ENCODE assay signal across 7 cellular contexts in the genomic region with DNA sequence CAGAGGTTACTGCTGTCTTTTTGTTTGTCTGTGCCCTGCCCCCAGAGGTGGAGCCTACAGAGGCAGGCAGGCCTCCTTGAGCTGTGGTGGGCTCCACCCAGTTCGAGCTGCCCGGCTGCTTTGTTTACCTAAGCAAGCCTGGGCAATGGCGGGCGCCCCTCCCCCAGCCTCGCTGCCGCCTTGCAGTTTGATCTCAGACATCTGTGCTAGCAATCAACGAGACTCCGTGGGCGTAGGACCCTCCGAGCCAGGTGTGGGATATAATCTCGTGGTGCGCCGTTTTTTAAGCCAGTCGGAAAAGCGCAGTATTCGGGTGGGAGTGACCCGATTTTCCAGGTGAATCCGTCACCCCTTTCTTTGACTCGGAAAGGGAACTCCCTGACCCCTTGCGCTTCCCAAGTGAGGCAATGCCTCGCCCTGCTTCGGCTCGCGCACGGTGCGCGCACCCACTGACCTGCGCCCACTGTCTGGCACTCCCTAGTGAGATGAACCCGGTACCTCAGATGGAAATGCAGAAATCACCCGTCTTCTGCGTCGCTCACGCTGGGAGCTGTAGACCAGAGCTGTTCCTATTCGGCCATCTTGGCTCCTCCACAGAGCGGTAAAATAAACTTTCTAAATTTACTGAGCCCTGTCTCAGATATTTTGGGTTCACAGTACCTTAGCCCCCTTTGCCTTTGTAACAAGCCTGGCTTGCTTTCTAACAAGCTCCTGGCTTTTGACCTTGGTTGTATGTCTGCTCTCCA.
DNase-seq lines count a peak whose midpoint lies in the region; ATAC-seq and TF ChIP-seq lines count a peak whose summit lies in the region.
"Not testable (repeated sequence)": the region's sequence is repeated elsewhere in the genome, so short reads cannot be mapped to it uniquely, and the experiment has no call there.

No MANE protein-coding gene starts in this region.

- H3K56ac ChIP-seq in H9 (ENCODE audit: insufficient read length, low read depth, low read length) = not testable (repeated sequence)

- peak overlapping the region; percentile 100 for H3K4me2 ChIP-seq in H9 (ENCODE audit: insufficient read depth, insufficient read length, low read length)

- not testable (repeated sequence) for H2BK120ac ChIP-seq in H9 (ENCODE audit: low read depth, low read length, poor library complexity, severe bottlenecking)

- peak overlapping the region; percentile 90 for H4K5ac ChIP-seq in H9 (ENCODE audit: insufficient read length, low read depth, low read length)

- intact Hi-C loops in activated B cell treated with CpG ODN at 0.5 μM for 24 hours (cut with micrococcal nuclease); colonic mucosa (cut with DNase I): not testable (repeated sequence)

- H3T11ph ChIP-seq in H9 (ENCODE audit: low read length) = peak overlapping the region; percentile 98

- peak overlapping the region; percentile 94 to 99 (median 98) for H3K27ac Mint-ChIP-seq in H9
- not testable (repeated sequence) for H3K27ac Mint-ChIP-seq in activated B cell treated with CpG ODN at 0.5 μM for 24 hours

- peak overlapping the region; percentile 98 for H2AK5ac ChIP-seq in H9 (ENCODE audit: insufficient read length, low read length)

- peak overlapping the region; percentile 77 for H2BK12ac ChIP-seq in H9 (ENCODE audit: insufficient read length, low read depth, low read length)

- H3K36me3 ChIP-seq in colonic mucosa; iPS DF 6.9 (ENCODE audit: control insufficient read depth, insufficient read depth, low read length); mesodermal cell (ENCODE audit: control insufficient read depth, insufficient read depth, low read length); neuron (ENCODE audit: insufficient read depth, low read length): not testable (repeated sequence)

- H3K9me3 Mint-ChIP-seq in H9 = peaks cover 9 to 12% of the 10 kb centered on the region in 2 experiments
- not testable (repeated sequence) for H3K9me3 Mint-ChIP-seq in activated B cell treated with CpG ODN at 0.5 μM for 24 hours

- H3K4me3 Mint-ChIP-seq in H9 = peak overlapping the region; percentile 83 to 96
- H3K4me3 Mint-ChIP-seq in activated B cell treated with CpG ODN at 0.5 μM for 24 hours = peak overlapping the region; percentile 35

- peak overlapping the region; percentile 91; the same call in 1 of the 2 replicates for H2BK15ac ChIP-seq in H9 (ENCODE audit: low read depth, low read length)

- not testable (repeated sequence) for H3K79me1 ChIP-seq in H9 (ENCODE audit: insufficient read depth, low read depth, low read length, poor library complexity, severe bottlenecking)

- not testable (repeated sequence) for ATAC-seq in activated B cell treated with CpG ODN at 0.5 μM for 24 hours (ENCODE audit: low read depth)

- CTCF ChIA-PET in activated B cell treated with CpG ODN at 0.5 μM for 24 hours (lab: Charles Lee) = not testable (repeated sequence)

- not testable (repeated sequence) for DNase-seq in H9; activated B cell treated with CpG ODN at 0.5 μM for 24 hours; iPS DF 6.9 (ENCODE audit: low read depth, low spot score)
- DNase-seq in NCI-H748 (lab: John Stamatoyannopoulos, UW; ENCODE audit: unreplicated experiment) (peak; percentile 11), colonic mucosa (peak; percentile 29)

- not testable (repeated sequence) for H3K23ac ChIP-seq in H9 (ENCODE audit: insufficient read length, low read depth, low read length)

- H4K20me1 ChIP-seq in H9 (ENCODE audit: control insufficient read depth, insufficient read depth, insufficient read length) = not testable (repeated sequence)

- POLR2A ChIA-PET in activated B cell treated with CpG ODN at 0.5 μM for 24 hours (lab: Charles Lee) = not testable (repeated sequence)

- H3K27ac ChIP-seq in H9 (ENCODE audit: insufficient read length, low read depth, low read length) (peak overlapping the region; percentile 81), colonic mucosa (peak overlapping the region; percentile 57), mesodermal cell (ENCODE audit: low read depth, low read length, severe bottlenecking) (peak overlapping the region; percentile 62)
- H3K27ac ChIP-seq in iPS DF 6.9 (ENCODE audit: low read length) = not testable (repeated sequence)

- not testable (repeated sequence) for H3K27me3 ChIP-seq in H9 (ENCODE audit: insufficient read depth, low read length); colonic mucosa; iPS DF 6.9 (ENCODE audit: control insufficient read depth, insufficient read depth, low read length); neuron (ENCODE audit: insufficient read depth, low read length)

- peak overlapping the region; percentile 99 for H4K91ac ChIP-seq in H9 (ENCODE audit: insufficient read length, low read depth, low read length)

- H3K18ac ChIP-seq in H9 (ENCODE audit: insufficient read length, low read depth, low read length) = peak overlapping the region; percentile 99

- not testable (repeated sequence) for H3K79me2 ChIP-seq in H9 (ENCODE audit: insufficient read depth, low read length)

- peaks cover 21 to 25% of the 10 kb centered on the region in 2 experiments for H3K4me1 Mint-ChIP-seq in H9
- not testable (repeated sequence) for H3K4me1 Mint-ChIP-seq in activated B cell treated with CpG ODN at 0.5 μM for 24 hours

- H2BK20ac ChIP-seq in H9 (ENCODE audit: low read depth, low read length, poor library complexity, severe bottlenecking) = not testable (repeated sequence)

- H3K4ac ChIP-seq in H9 (ENCODE audit: low read depth, low read length) = peak overlapping the region; percentile 16; the same call in 1 of the 2 replicates

- peaks cover 0 to 12% (median 6%) of the 10 kb centered on the region in 3 experiments; a peak in 5 of 7 replicates for H3K36me3 Mint-ChIP-seq in H9 (ENCODE audit: insufficient read depth in 1 of 3, low read depth in 3 of 3)
- H3K36me3 Mint-ChIP-seq in activated B cell treated with CpG ODN at 0.5 μM for 24 hours (ENCODE audit: low read depth) = not testable (repeated sequence)

- H3K9me3 ChIP-seq in H9 (ENCODE audit: control insufficient read depth, low read depth, low read length); colonic mucosa; iPS DF 6.9 (ENCODE audit: control insufficient read depth, insufficient read depth, low read length); mesodermal cell (ENCODE audit: control insufficient read depth, low read length); neuron (ENCODE audit: low read length): not testable (repeated sequence)

- not testable (repeated sequence) for H2AFZ ChIP-seq in H9 (ENCODE audit: low read length); neuron (ENCODE audit: low read depth, low read length)

- peak overlapping the region; percentile 86 for H2BK5ac ChIP-seq in H9 (ENCODE audit: insufficient read length, low read length)

- H3K14ac ChIP-seq in H9 (ENCODE audit: insufficient read depth, low read length) = peak overlapping the region; percentile 90

- not testable (repeated sequence) for H3K4me1 ChIP-seq in H9 (ENCODE audit: insufficient read depth, low read length); colonic mucosa; iPS DF 6.9 (ENCODE audit: control insufficient read depth, insufficient read depth, low read length); mesodermal cell (ENCODE audit: control insufficient read depth, insufficient read depth, low read length, poor library complexity, severe bottlenecking); neuron (ENCODE audit: insufficient read depth, low read length)

- H3K4me3 ChIP-seq in colonic mucosa = not testable (repeated sequence)
- peak overlapping the region; percentile 41; the same call in 1 of the 2 replicates for H3K4me3 ChIP-seq in iPS DF 6.9 (ENCODE audit: low read length)
- peak overlapping the region; percentile 30 for H3K4me3 ChIP-seq in mesodermal cell (ENCODE audit: extremely low read depth, insufficient read depth, low read length, poor library complexity, severe bottlenecking)
- H3K4me3 ChIP-seq in neuron (ENCODE audit: low read length) = peak overlapping the region; percentile 43

- TF ChIP-seq CTCF in H9 (conservative IDR thresholded peaks at IDR 0.05); activated B cell treated with CpG ODN at 0.5 μM for 24 hours (IDR thresholded peaks at IDR 0.05); colonic mucosa (IDR thresholded peaks at IDR 0.05): not testable (repeated sequence)

- peaks cover 42% of the 10 kb centered on the region for H3K27me3 Mint-ChIP-seq in H9 (ENCODE audit: low read depth)
- not testable (repeated sequence) for H3K27me3 Mint-ChIP-seq in activated B cell treated with CpG ODN at 0.5 μM for 24 hours

- H3K9ac ChIP-seq in H9 (ENCODE audit: extremely low read depth, insufficient read length, low read length) (peak overlapping the region; percentile 91), colonic mucosa (ENCODE audit: low read depth in 2 of 2, low read length in 2 of 2) (peak overlapping the region in 1 of 2 donors; percentile 34)

- not testable (repeated sequence) for H3K23me2 ChIP-seq in H9 (ENCODE audit: insufficient read length, low read depth, low read length, poor library complexity, severe bottlenecking)

- peak overlapping the region; percentile 98 for H4K8ac ChIP-seq in H9 (replicated peaks; ENCODE audit: insufficient read length, low read depth, low read length)

- WGBS in H9 (ENCODE audit: extremely low coverage, insufficient read length, low lambda C conversion rate) = no CpG with 5 or more reads among the region's 35 CpGs
- no CpG with 5 or more reads among the region's 35 CpGs for WGBS in iPS DF 6.9 (ENCODE audit: insufficient coverage, insufficient read length)
- WGBS in mesodermal cell (ENCODE audit: insufficient coverage in 2 of 2), 2 experiments = 15 to 18% methylated on average over 7 to 22 of the region's 35 CpGs
